Comparison of ENCODE assay signal across 1 cellular context in genomic region chr17:8494506-8495111, GRCh38.
A peak's percentile ranks its signal among the peaks of the same experiment; 100 is the strongest.
TF ChIP-seq lines count a peak whose summit lies in the region.

No MANE protein-coding gene starts in this region.

TF ChIP-seq in HepG2, 621 proteins besides CTCF, POLR2A, EP300 and RAD21 (continued from another document):
- TF ChIP-seq ZNF800 (CRISPR knock-in tag; IDR thresholded peaks at IDR 0.05) (no peak), IKZF1 (IDR thresholded peaks at IDR 0.05) (no peak), HNRNPLL (IDR thresholded peaks at IDR 0.05; ENCODE audit: low read depth, low read length, poor library complexity, severe bottlenecking) (no peak), CEBPB (IDR thresholded peaks at IDR 0.05; ENCODE audit: borderline replicate concordance, low read depth, low read length) (peak; percentile 43; the same call in 1 of the 2 replicates), CBX1 (IDR thresholded peaks at IDR 0.05; ENCODE audit: low read depth) (no peak), SNAPC2 (CRISPR knock-in tag; IDR thresholded peaks at IDR 0.05) (no peak), ZNF577 (CRISPR knock-in tag; IDR thresholded peaks at IDR 0.05; ENCODE audit: borderline replicate concordance, low read depth) (no peak), NFYC (CRISPR knock-in tag; IDR thresholded peaks at IDR 0.05) (no peak), CEBPG (CRISPR knock-in tag; IDR thresholded peaks at IDR 0.05) (peak; percentile 17; the same call in 1 of the 2 replicates), HMG20A (CRISPR knock-in tag; IDR thresholded peaks at IDR 0.05; ENCODE audit: borderline replicate concordance) (no peak), HIVEP1 (CRISPR knock-in tag; IDR thresholded peaks at IDR 0.05) (no peak), SKI (IDR thresholded peaks at IDR 0.05; ENCODE audit: partially characterized antibody) (no peak), DDIT3 (CRISPR knock-in tag; IDR thresholded peaks at IDR 0.05) (no peak), RARG (CRISPR knock-in tag; IDR thresholded peaks at IDR 0.05; ENCODE audit: low read depth) (no peak), ATF7 (IDR thresholded peaks at IDR 0.05) (0 out of 2 replicates have a peak, but pooled peaks have one; percentile 13), ATF7 (CRISPR knock-in tag; IDR thresholded peaks at IDR 0.05) (no peak), ZNF710 (CRISPR knock-in tag; IDR thresholded peaks at IDR 0.05; ENCODE audit: borderline replicate concordance) (no peak), PLRG1 (conservative IDR thresholded peaks at IDR 0.05) (no peak), ZBTB42 (CRISPR knock-in tag; IDR thresholded peaks at IDR 0.05) (no peak), ZFAT (CRISPR knock-in tag; conservative IDR thresholded peaks at IDR 0.05) (no peak)
- TF ChIP-seq, protein P1, sequence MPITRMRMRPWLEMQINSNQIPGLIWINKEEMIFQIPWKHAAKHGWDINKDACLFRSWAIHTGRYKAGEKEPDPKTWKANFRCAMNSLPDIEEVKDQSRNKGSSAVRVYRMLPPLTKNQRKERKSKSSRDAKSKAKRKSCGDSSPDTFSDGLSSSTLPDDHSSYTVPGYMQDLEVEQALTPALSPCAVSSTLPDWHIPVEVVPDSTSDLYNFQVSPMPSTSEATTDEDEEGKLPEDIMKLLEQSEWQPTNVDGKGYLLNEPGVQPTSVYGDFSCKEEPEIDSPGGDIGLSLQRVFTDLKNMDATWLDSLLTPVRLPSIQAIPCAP (CRISPR knock-in tag; IDR thresholded peaks at IDR 0.05; ENCODE audit: low read depth) = no peak
TF ChIP-seq in HepG2: peak in this region for 3.
